Comparison of ENCODE assay signal across 25 cellular contexts in genomic region chr18:57422313-57422872, GRCh38. TPM values are rescaled to one million over a fixed set of nuclear protein-coding genes. Genes with fewer than 3 reads are reported as not detected.
DNase-seq lines count a peak whose midpoint lies in the region; ATAC-seq and TF ChIP-seq lines count a peak whose summit lies in the region.
"Had no signal": no experiment of that assay in that cellular context is flagged by ENCODE, and none has a peak within 500 bp of the region (broad histone marks: within the 10 kb centered on the region; RNA-seq: fewer than 3 reads in every experiment).

No MANE protein-coding gene starts in this region.

- no peaks in the 10 kb centered on the region for H3K9me2 ChIP-seq in Karpas-422 (replicated peaks; ENCODE audit: insufficient read depth, low read length)
- no peaks in the 10 kb centered on the region for H3K9me2 ChIP-seq in OCI-LY7 (ENCODE audit: insufficient read depth, low read length)

- no peaks in the 10 kb centered on the region for H3K36me3 ChIP-seq in Karpas-422 (ENCODE audit: insufficient read depth, low read length)
- H3K36me3 ChIP-seq in OCI-LY7 (ENCODE audit: insufficient read depth, low read length) = no peaks in the 10 kb centered on the region
- no peaks in the 10 kb centered on the region for H3K36me3 ChIP-seq in mucosa of descending colon (ENCODE audit: low read depth)
- H3K36me3 ChIP-seq: left ventricle myocardium inferior, neutrophil, prostate gland, suprapubic skin, uterus had no signal

- intact Hi-C loops in OCI-LY7 (cut with micrococcal nuclease; ENCODE audit: unreplicated experiment) = loop anchor here (10.0 kb wide), 1 partner anchor 338 kb away; no protein-coding TSS in a partner anchor
- intact Hi-C loops in mucosa of descending colon (cut with DNase I, micrococcal nuclease) = no loop called here

- BruUV-seq in OCI-LY7 (replicated peaks; lab: Mats Ljungman, UMichigan) = no TSS peak

- DNase-seq in Karpas-422 (peak; percentile 38), NCI-H345 (lab: John Stamatoyannopoulos, UW) (peak; percentile 41), OCI-LY7 (ENCODE audit: low spot score) (no peak), mucosa of descending colon (no peak), HuH-7.5 (ENCODE audit: low spot score) (no peak), cerebellum (ENCODE audit: low spot score) (no peak)
- DNase-seq: activated CD4-positive, CD25-positive, alpha-beta regulatory T cell; activated CD8-positive, alpha-beta memory T cell treated with anti-CD3 and anti-CD28 coated beads, Interleukin-2, amount 10 ng/mL, durations not matched to agents 7 days and 5 days; activated naive CD4-positive, alpha-beta T cell treated with Interleukin-2 at 50 U/mL for 16 hours; body of pancreas; dorsolateral prefrontal cortex; H7; left ventricle myocardium inferior; naive B cell; NCI-H1105; PC-3; stimulated activated CD4-positive, alpha-beta T cell treated with anti-CD3 and anti-CD28 coated beads, Interleukin-15, amount 100 ng/mL, for 24 hours; stimulated activated naive B cell treated with anti-CD40 and anti-IgM and Interleukin-4, amounts not matched to agents 10 μg/mL and 1 μg/mL and 100 μg/mL, for 72 hours; uterus had no signal

- H4K20me1 ChIP-seq in Karpas-422 (ENCODE audit: insufficient read depth, low read depth, low read length) (no peaks in the 10 kb centered on the region), OCI-LY7 (ENCODE audit: insufficient read depth, low read length) (no peaks in the 10 kb centered on the region)

- H3K79me2 ChIP-seq in Karpas-422 (ENCODE audit: low read length) (no peaks in the 10 kb centered on the region), OCI-LY7 (ENCODE audit: insufficient read depth, low read depth, low read length) (no peaks in the 10 kb centered on the region)

- no peaks in the 10 kb centered on the region for H3K27me3 ChIP-seq in Karpas-422 (ENCODE audit: low read length)

- no peak overlapping the region for H3K27ac ChIP-seq in Karpas-422 (ENCODE audit: low read length)
- no peak overlapping the region for H3K27ac ChIP-seq in OCI-LY7 (ENCODE audit: low read depth, low read length, poor library complexity, severe bottlenecking)
- H3K27ac ChIP-seq: body of pancreas, C4-2B, dorsolateral prefrontal cortex, left ventricle myocardium inferior, neutrophil, prostate gland, suprapubic skin, uterus had no signal

- no peaks in the 10 kb centered on the region for H3K9me3 ChIP-seq in Karpas-422 (ENCODE audit: low read length)
- H3K9me3 ChIP-seq in OCI-LY7 (ENCODE audit: low read length) = no peaks in the 10 kb centered on the region
- H3K9me3 ChIP-seq in mucosa of descending colon = no peaks in the 10 kb centered on the region
- H3K9me3 ChIP-seq: body of pancreas, neutrophil, prostate gland, suprapubic skin, uterus had no signal

- POLR2A ChIA-PET in OCI-LY7 (lab: Charles Lee) = no interaction called here

- H2AFZ ChIP-seq in Karpas-422 (ENCODE audit: low read length) = no peak overlapping the region
- H2AFZ ChIP-seq in OCI-LY7 (ENCODE audit: low read length) = peak overlapping the region; percentile 32; the same call in 1 of the 2 replicates

- H3K4me2 ChIP-seq in Karpas-422 (ENCODE audit: low read depth, low read length, poor library complexity, severe bottlenecking) (no peak overlapping the region), OCI-LY7 (ENCODE audit: low read length) (0 out of 2 replicates have a peak overlapping the region, but pooled peaks have one; percentile 12)

- ATAC-seq in mucosa of descending colon (peak; percentile 67), GM18867 (IDR thresholded peaks at IDR 0.05; ENCODE audit: unreplicated experiment) (no peak)
- ATAC-seq: activated CD8-positive, alpha-beta memory T cell treated with anti-CD3 and anti-CD28 coated beads, Interleukin-2, amount 10 ng/mL, durations not matched to agents 7 days and 5 days; body of pancreas; PC-3; Right ventricle myocardium inferior; stimulated activated naive B cell treated with anti-CD40 and anti-IgM and Interleukin-4, amounts not matched to agents 10 μg/mL and 1 μg/mL and 100 μg/mL, for 72 hours had no signal

- H3K4me1 ChIP-seq in Karpas-422 (ENCODE audit: low read length) = peaks cover 25% of the 10 kb centered on the region
- peaks cover 44% of the 10 kb centered on the region for H3K4me1 ChIP-seq in OCI-LY7 (ENCODE audit: insufficient read depth, low read length, poor library complexity, severe bottlenecking)
- H3K4me1 ChIP-seq in mucosa of descending colon (ENCODE audit: low read depth) = no peaks in the 10 kb centered on the region
- H3K4me1 ChIP-seq: prostate gland, uterus had no signal

- H3K4me3 ChIP-seq in Karpas-422 (ENCODE audit: low read length) (no peak overlapping the region), OCI-LY7 (ENCODE audit: low read depth, low read length, poor library complexity, severe bottlenecking) (no peak overlapping the region), mucosa of descending colon (no peak overlapping the region)
- H3K4me3 ChIP-seq: body of pancreas, dorsolateral prefrontal cortex, left ventricle myocardium inferior, prostate gland, suprapubic skin, uterus had no signal

- no peak overlapping the region for H3K9ac ChIP-seq in Karpas-422 (ENCODE audit: low read length)

- TF ChIP-seq CTCF in OCI-LY7 (conservative IDR thresholded peaks at IDR 0.05; ENCODE audit: low read length) (no peak), mucosa of descending colon (IDR thresholded peaks at IDR 0.05) (no peak)

- CTCF ChIA-PET in OCI-LY7 (lab: Charles Lee; ENCODE audit: unreplicated experiment) = no interaction called here

RNA-seq across cellular contexts. Expression of gene ONECUT2, which starts 12.8 kb away (rescaled TPM):
- not detected in 2 replicates for total RNA-seq in Karpas-422 (2014; rRNA removed; shearing (Covaris generic); ENCODE audit: low replicate concordance)
- not detected in 2 replicates for total RNA-seq in OCI-LY7 (2014; rRNA removed; shearing (Covaris generic))
- total RNA-seq in OCI-LY7 (2022) (not detected in 2 replicates), mucosa of descending colon (under 1 TPM; 0.06 to 0.87 (median 0.14) TPM), cerebellum (9.9 TPM)
- total RNA-seq: activated CD8-positive, alpha-beta memory T cell treated with anti-CD3 and anti-CD28 coated beads, Interleukin-2, amount 10 ng/mL, durations not matched to agents 7 days and 5 days had no signal

Comparison
In these comparisons a context has a peak if more than half of its experiments do, and no peak if none do; other contexts are left out.
1. DNase-seq: peak in Karpas-422 (single experiment) and NCI-H345 (single experiment); none in OCI-LY7 (single experiment), mucosa of descending colon (0 of 3), HuH-7.5 (single experiment) and cerebellum (single experiment).